8 cellular contexts compared by ENCODE assay signal in the genomic region with DNA sequence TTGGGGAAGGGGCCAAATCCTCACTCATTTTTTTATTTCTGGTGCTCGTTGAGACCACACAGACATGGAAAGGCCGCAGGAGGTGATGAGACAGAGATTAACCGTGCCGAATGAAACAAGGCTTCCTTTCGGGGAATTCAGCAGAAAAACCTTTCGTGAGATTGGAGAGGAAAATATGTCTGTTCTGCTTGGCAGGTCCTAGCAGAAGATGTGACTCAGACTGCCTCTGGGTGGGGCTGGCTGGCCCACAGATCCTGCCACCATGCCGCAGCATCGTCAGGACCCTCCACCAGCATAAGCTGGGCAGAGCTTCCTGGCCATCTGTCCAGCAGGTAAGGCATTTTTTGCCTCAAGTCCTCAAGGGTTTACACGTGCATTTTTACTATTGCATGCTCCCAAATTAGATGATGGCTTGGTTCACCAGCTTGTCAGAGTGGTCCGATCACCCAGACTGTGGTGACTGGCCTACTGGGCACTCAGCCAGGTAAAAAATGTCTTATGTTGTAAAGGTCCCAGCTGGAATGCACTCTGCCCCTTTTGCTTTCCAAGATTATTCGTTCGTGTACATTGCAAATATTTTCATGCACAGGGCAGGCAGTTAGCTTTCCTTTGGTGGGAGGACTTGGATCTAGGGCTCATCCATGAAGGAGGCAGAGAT. TPM values are rescaled to one million over a fixed set of nuclear protein-coding genes. Genes with fewer than 3 reads are reported as not detected.
A peak's percentile ranks its signal among the peaks of the same experiment; 100 is the strongest.
DNase-seq lines count a peak whose midpoint lies in the region; ATAC-seq and TF ChIP-seq lines count a peak whose summit lies in the region.

No MANE protein-coding gene starts in this region.

- peak overlapping the region; percentile 100 for H3K27ac Mint-ChIP-seq in activated CD8-positive, alpha-beta T cell treated with anti-CD3 and anti-CD28 coated beads for 36 hours

- peak overlapping the region; percentile 87 to 98 (median 95) for H3K4me2 ChIP-seq in BLaER1 treated with 17β-estradiol and CSF1 and Interleukin-3, amounts not matched to agents 10 nM and 100 nM
- no peak overlapping the region for H3K4me2 ChIP-seq in neural cell (ENCODE audit: low read length)

- peaks cover 35% of the 10 kb centered on the region for H3K4me1 Mint-ChIP-seq in activated CD8-positive, alpha-beta T cell treated with anti-CD3 and anti-CD28 coated beads for 36 hours (ENCODE audit: low read depth)

- CTCF ChIA-PET in activated CD8-positive, alpha-beta T cell treated with anti-CD3 and anti-CD28 coated beads for 36 hours (lab: Charles Lee), result interaction anchor here (0.9 to 5.6 kb wide), 4 partner anchors 19 to 44 kb away, joined by 3 to 43 read pairs (median 4); partner anchors contain the start of genes ACP2 and ARFGAP2

- H3K4me3 Mint-ChIP-seq in activated CD8-positive, alpha-beta T cell treated with anti-CD3 and anti-CD28 coated beads for 36 hours, result peak overlapping the region; percentile 93

- H4K20me1 ChIP-seq in BLaER1 treated with 17β-estradiol and CSF1 and Interleukin-3, amounts not matched to agents 10 nM and 100 nM, result peaks cover 0 to 28% (median 7%) of the 10 kb centered on the region in 11 experiments; a peak in 9 of 22 replicates
- no peaks in the 10 kb centered on the region for H4K20me1 ChIP-seq in neural cell (ENCODE audit: insufficient read depth)

- H3K27me3 ChIP-seq in BLaER1 treated with 17β-estradiol and CSF1 and Interleukin-3, amounts not matched to agents 10 nM and 100 nM, result no peaks in the 10 kb centered on the region
- H3K27me3 ChIP-seq in neural cell (ENCODE audit: insufficient read depth, low read depth, low read length) (no peaks in the 10 kb centered on the region), stomach (no peaks in the 10 kb centered on the region)

- TF ChIP-seq RAD21 in neural cell (conservative IDR thresholded peaks at IDR 0.05), result no peak

- no peaks in the 10 kb centered on the region for H3K79me2 ChIP-seq in neural cell (replicated peaks; ENCODE audit: insufficient read depth, low read length)

- no peaks in the 10 kb centered on the region for H3K27me3 Mint-ChIP-seq in activated CD8-positive, alpha-beta T cell treated with anti-CD3 and anti-CD28 coated beads for 36 hours

- peaks cover 33 to 53% (median 45%) of the 10 kb centered on the region in 10 experiments for H3K4me1 ChIP-seq in BLaER1 treated with 17β-estradiol and CSF1 and Interleukin-3, amounts not matched to agents 10 nM and 100 nM
- peaks cover 21 to 61% (median 43%) of the 10 kb centered on the region in 4 donors for H3K4me1 ChIP-seq in stomach

- POLR2A ChIA-PET in activated CD8-positive, alpha-beta T cell treated with anti-CD3 and anti-CD28 coated beads for 36 hours (lab: Charles Lee), result interaction anchor here (0.7 to 3.5 kb wide), 17 partner anchors 8 to 324 kb away, joined by 3 to 63 read pairs (median 4); partner anchors contain the start of genes ACP2, ARFGAP2, MADD and PACSIN3

- no peaks in the 10 kb centered on the region for H3K9me3 ChIP-seq in BLaER1 treated with 17β-estradiol and CSF1 and Interleukin-3, amounts not matched to agents 10 nM and 100 nM (replicated peaks in 1 of 11)
- no peaks in the 10 kb centered on the region for H3K9me3 ChIP-seq in neural cell (ENCODE audit: low read length)
- H3K9me3 ChIP-seq in stomach, result no peaks in the 10 kb centered on the region

- no peaks in the 10 kb centered on the region for H3K9me2 ChIP-seq in neural cell (ENCODE audit: insufficient read depth, low read length)

- TF ChIP-seq EP300 in neural cell (conservative IDR thresholded peaks at IDR 0.05; ENCODE audit: poor library complexity, severe bottlenecking) (no peak), stomach (IDR thresholded peaks at IDR 0.05) (no peak)

- peak; percentile 35 for ATAC-seq in activated CD8-positive, alpha-beta T cell treated with anti-CD3 and anti-CD28 coated beads for 36 hours
- ATAC-seq in HG03097 (IDR thresholded peaks at IDR 0.05; ENCODE audit: low FRiP score, unreplicated experiment), result no peak

- peak overlapping the region; percentile 70 to 86 (median 80) for H3K4me3 ChIP-seq in BLaER1 treated with 17β-estradiol and CSF1 and Interleukin-3, amounts not matched to agents 10 nM and 100 nM
- H3K4me3 ChIP-seq in epithelial cell of proximal tubule (ENCODE audit: low read depth, low read length) (peak overlapping the region; percentile 62), neural cell (ENCODE audit: low read length) (peak overlapping the region; percentile 67), stomach (peak overlapping the region; percentile 61 to 74 (median 71))

- WGBS in stomach, 5 donors, result 3 to 8% (median 6%) methylated on average over 10 to 12 of the region's 12 CpGs

- DNase-seq in NAMALWA (ENCODE audit: low spot score) (peak; percentile 69), epithelial cell of proximal tubule (ENCODE audit: low read depth) (no peak), stomach (peak; percentile 69)
- peak; percentile 83 for DNase-seq in activated CD8-positive, alpha-beta T cell treated with anti-CD3 and anti-CD28 coated beads for 36 hours

- no peak for TF ChIP-seq CTCF in activated CD8-positive, alpha-beta T cell treated with anti-CD3 and anti-CD28 coated beads for 36 hours (IDR thresholded peaks at IDR 0.05)
- peak; percentile 9 for TF ChIP-seq CTCF in epithelial cell of proximal tubule (conservative IDR thresholded peaks at IDR 0.05; ENCODE audit: low read depth, low read length)
- no peak for TF ChIP-seq CTCF in neural cell (IDR thresholded peaks at IDR 0.05; ENCODE audit: poor library complexity, severe bottlenecking)
- TF ChIP-seq CTCF in stomach (IDR thresholded peaks at IDR 0.05), result no peak

- no peaks in the 10 kb centered on the region for H3F3A ChIP-seq in neural cell (ENCODE audit: insufficient read depth, low read length, poor library complexity, severe bottlenecking)

- no peaks in the 10 kb centered on the region for H3K9me3 Mint-ChIP-seq in activated CD8-positive, alpha-beta T cell treated with anti-CD3 and anti-CD28 coated beads for 36 hours

- peaks cover 23 to 48% (median 38%) of the 10 kb centered on the region in 11 experiments for H3K36me3 ChIP-seq in BLaER1 treated with 17β-estradiol and CSF1 and Interleukin-3, amounts not matched to agents 10 nM and 100 nM
- H3K36me3 ChIP-seq in neural cell (ENCODE audit: insufficient read depth, low read length), result no peaks in the 10 kb centered on the region
- peaks cover 6 to 35% (median 31%) of the 10 kb centered on the region in 4 donors for H3K36me3 ChIP-seq in stomach

- intact Hi-C loops in activated CD8-positive, alpha-beta T cell treated with anti-CD3 and anti-CD28 coated beads for 36 hours (cut with micrococcal nuclease), result loop anchor here (5.0 kb wide), 2 partner anchors 39 to 41 kb away; partner anchors contain the start of genes ARFGAP2 and NR1H3
- intact Hi-C loops in stomach (cut with DNase I; ENCODE audit: low total_unique reads), result no loop called here

- peaks cover 43% of the 10 kb centered on the region for H3K36me3 Mint-ChIP-seq in activated CD8-positive, alpha-beta T cell treated with anti-CD3 and anti-CD28 coated beads for 36 hours (ENCODE audit: low read depth)

- H3K27ac ChIP-seq in BLaER1 treated with 17β-estradiol and CSF1 and Interleukin-3, amounts not matched to agents 10 nM and 100 nM, result peak overlapping the region; percentile 74 to 97 (median 94); a peak in 20 of 22 replicates
- H3K27ac ChIP-seq in neural cell (ENCODE audit: low read length) (no peak overlapping the region), stomach (peak overlapping the region; percentile 79 to 96 (median 95))

- TF ChIP-seq POLR2A in GM19193 (IDR thresholded peaks at IDR 0.05; ENCODE audit: extremely low read depth, insufficient read depth, insufficient read length), result peak; percentile 65
- TF ChIP-seq POLR2A in stomach (IDR thresholded peaks at IDR 0.05), result no peak

- no peak overlapping the region for H2AFZ ChIP-seq in neural cell (ENCODE audit: low read depth, low read length)

- H3K9ac ChIP-seq in BLaER1 treated with 17β-estradiol and CSF1 and Interleukin-3, amounts not matched to agents 10 nM and 100 nM, result peak overlapping the region; percentile 87 to 96 (median 90)
- H3K9ac ChIP-seq in neural cell (ENCODE audit: low read length), result no peak overlapping the region

RNA-seq across cellular contexts. Expression of gene DDB2, which starts 1.5 kb away (rescaled TPM):
- total RNA-seq in activated CD8-positive, alpha-beta T cell treated with anti-CD3 and anti-CD28 coated beads for 36 hours, result 100 to 1,000 TPM; 189 to 200 TPM
- total RNA-seq in epithelial cell of proximal tubule (30.0 and 50.2 TPM in 2 replicates), stomach (10 to 100 TPM; 16.3 to 63.0 (median 26.7) TPM)
- polyA plus RNA-seq in neural cell (9.8 and 13.0 TPM in 2 replicates), stomach (10 to 100 TPM; 18.2 to 64.6 (median 35.0) TPM)
- 3.4 and 4.9 TPM in 2 replicates for polyA minus RNA-seq in neural cell

RNA-seq across cellular contexts. Expression of gene PACSIN3, which starts 30.0 kb away (rescaled TPM):
- total RNA-seq in activated CD8-positive, alpha-beta T cell treated with anti-CD3 and anti-CD28 coated beads for 36 hours, result 1 to 10 TPM; 4.7 to 8.0 TPM
- total RNA-seq in epithelial cell of proximal tubule (66.7 and 74.4 TPM in 2 replicates), stomach (10 to 100 TPM in 3 of 5 donors, 1 to 10 TPM in 2; 6.4 to 38.4 (median 21.3) TPM)
- polyA plus RNA-seq in neural cell (not detected in 2 replicates), stomach (10 to 100 TPM; 19.6 to 59.0 (median 30.8) TPM)
- polyA minus RNA-seq in neural cell, result not detected in 2 replicates

RNA-seq across cellular contexts. Expression of gene ACP2, which starts 32.3 kb away (rescaled TPM):
- total RNA-seq in activated CD8-positive, alpha-beta T cell treated with anti-CD3 and anti-CD28 coated beads for 36 hours, result 10 to 100 TPM in 1 of 2 experiments, 1 to 10 TPM in 1; 9.4 to 13.4 TPM
- total RNA-seq in epithelial cell of proximal tubule (28.2 and 32.3 TPM in 2 replicates), stomach (100 to 1,000 TPM in 1 of 5 donors, 10 to 100 TPM in 4; 20.1 to 147 (median 52.0) TPM)
- polyA plus RNA-seq in neural cell (47.2 and 48.1 TPM in 2 replicates), stomach (10 to 100 TPM; 10.8 to 24.7 (median 21.6) TPM)
- polyA minus RNA-seq in neural cell, result 67.0 and 78.2 TPM in 2 replicates

RNA-seq across cellular contexts. Expression of gene ARFGAP2, which starts 39.6 kb away (rescaled TPM):
- 10 to 100 TPM; 70.1 to 71.7 TPM for total RNA-seq in activated CD8-positive, alpha-beta T cell treated with anti-CD3 and anti-CD28 coated beads for 36 hours
- 94.0 and 97.3 TPM in 2 replicates for total RNA-seq in epithelial cell of proximal tubule
- polyA plus RNA-seq in neural cell, result 213 and 286 TPM in 2 replicates
- 213 and 214 TPM in 2 replicates for polyA minus RNA-seq in neural cell
- total RNA-seq in stomach, result 100 to 1,000 TPM in 3 of 5 donors, 10 to 100 TPM in 2; 85.8 to 398 (median 121) TPM
- polyA plus RNA-seq in stomach, result 10 to 100 TPM; 45.8 to 69.7 (median 54.7) TPM

RNA-seq across cellular contexts. Expression of gene NR1H3, which starts 41.5 kb away (rescaled TPM):
- 10 to 100 TPM; 12.7 to 15.3 TPM for total RNA-seq in activated CD8-positive, alpha-beta T cell treated with anti-CD3 and anti-CD28 coated beads for 36 hours
- 8.5 and 9.6 TPM in 2 replicates for total RNA-seq in epithelial cell of proximal tubule
- polyA plus RNA-seq in neural cell, result 7.7 and 16.5 TPM in 2 replicates
- polyA minus RNA-seq in neural cell, result 8.7 and 10.2 TPM in 2 replicates
- 10 to 100 TPM; 20.0 to 94.5 (median 36.6) TPM for total RNA-seq in stomach
- polyA plus RNA-seq in stomach, result 100 to 1,000 TPM in 1 of 3 donors, 10 to 100 TPM in 2; 31.3 to 100 (median 47.2) TPM
